23 cellular contexts compared by ENCODE assay signal in genomic region chr19:1327125-1327524, GRCh38. TPM values are rescaled to one million over a fixed set of nuclear protein-coding genes. Genes with fewer than 3 reads are reported as not detected.
"Had no signal": no experiment of that assay in that cellular context is flagged by ENCODE, and none has a peak within 500 bp of the region (broad histone marks: within the 10 kb centered on the region; RNA-seq: fewer than 3 reads in every experiment).

No MANE protein-coding gene starts in this region.

- H3K4me1 Mint-ChIP-seq: activated T-helper 17 cell treated with anti-CD3 and anti-CD28 coated beads, Interleukin-2, amount 50 U/mL, for 72 hours had no signal

- H3K9me3 ChIP-seq: esophagus squamous epithelium, thyroid gland had no signal

- ATAC-seq: activated T-helper 17 cell treated with anti-CD3 and anti-CD28 coated beads, Interleukin-2, amount 50 U/mL, for 72 hours had no signal

- H3K36me3 Mint-ChIP-seq: activated CD4-positive, alpha-beta memory T cell treated with anti-CD3 and anti-CD28 coated beads for 36 hours; activated naive CD8-positive, alpha-beta T cell treated with anti-CD3 and anti-CD28 coated beads for 36 hours had no signal

- H3K27ac ChIP-seq: esophagus squamous epithelium, thyroid gland had no signal

- H3K4me3 Mint-ChIP-seq: activated B cell treated with CpG ODN at 0.5 μM for 24 hours; activated CD4-positive, alpha-beta memory T cell treated with anti-CD3 and anti-CD28 coated beads for 36 hours; activated naive CD8-positive, alpha-beta T cell treated with anti-CD3 and anti-CD28 coated beads for 36 hours; activated T-helper 17 cell treated with anti-CD3 and anti-CD28 coated beads, Interleukin-2, amount 50 U/mL, for 72 hours; dendritic cell treated with granulocyte-macrophage colony-stimulating factor and Interleukin-4, amounts not matched to agents 40 ng/mL and 50 ng/mL, for 4 days; memory B cell; neural crest cell; T-helper 2 cell treated with Interferon-gamma antibody and Interleukin-4, amounts not matched to agents 5 μg/mL and 100 μg/mL, for 36 hours had no signal

- DNase-seq: activated B cell treated with CpG ODN at 0.5 μM for 24 hours; activated CD4-positive, alpha-beta memory T cell treated with anti-CD3 and anti-CD28 coated beads for 36 hours; activated CD4-positive, alpha-beta T cell treated with anti-CD3 and anti-CD28 coated beads for 4 hours; activated naive CD4-positive, alpha-beta T cell; activated naive CD8-positive, alpha-beta T cell treated with anti-CD3 and anti-CD28 coated beads for 36 hours; activated T-cell treated with anti-CD3 and anti-CD28 coated beads, Interleukin-2, amount 50 U/mL, for 1 hour; amniotic stem cell; effector memory CD4-positive, alpha-beta T cell; esophagus squamous epithelium; stimulated activated CD4-positive, alpha-beta T cell treated with anti-CD3 and anti-CD28 coated beads, Interleukin-12 subunit alpha, Interleukin-12 subunit beta, amount 100 ng/mL, for 4 hours; stimulated activated CD4-positive, alpha-beta T cell treated with anti-CD3 and anti-CD28 coated beads, Interleukin-1b, Interleukin-23, amount 100 ng/mL, for 48 hours; stimulated activated CD8-positive, alpha-beta memory T cell treated with anti-CD3 and anti-CD28 coated beads, Interleukin-4, amount 100 ng/mL, for 48 hours; stimulated activated naive CD4-positive, alpha-beta T cell treated with Interleukin-2 at 50 U/mL for 16 hours; thyroid gland had no signal

- H3K36me3 ChIP-seq: esophagus squamous epithelium, thyroid gland had no signal

- H3K27ac Mint-ChIP-seq: activated B cell treated with CpG ODN at 0.5 μM for 24 hours; activated CD4-positive, alpha-beta memory T cell treated with anti-CD3 and anti-CD28 coated beads for 36 hours; activated naive CD8-positive, alpha-beta T cell treated with anti-CD3 and anti-CD28 coated beads for 36 hours; activated T-helper 17 cell treated with anti-CD3 and anti-CD28 coated beads, Interleukin-2, amount 50 U/mL, for 72 hours; dendritic cell treated with granulocyte-macrophage colony-stimulating factor and Interleukin-4, amounts not matched to agents 40 ng/mL and 50 ng/mL, for 4 days; memory B cell; progenitor cell of endocrine pancreas; T-helper 2 cell treated with Interferon-gamma antibody and Interleukin-4, amounts not matched to agents 5 μg/mL and 100 μg/mL, for 36 hours had no signal

- H3K27me3 ChIP-seq: thyroid gland had no signal

- H3K9me3 Mint-ChIP-seq: activated B cell treated with CpG ODN at 0.5 μM for 24 hours; activated CD4-positive, alpha-beta memory T cell treated with anti-CD3 and anti-CD28 coated beads for 36 hours; activated naive CD8-positive, alpha-beta T cell treated with anti-CD3 and anti-CD28 coated beads for 36 hours; activated T-helper 17 cell treated with anti-CD3 and anti-CD28 coated beads, Interleukin-2, amount 50 U/mL, for 72 hours; dendritic cell treated with granulocyte-macrophage colony-stimulating factor and Interleukin-4, amounts not matched to agents 40 ng/mL and 50 ng/mL, for 4 days; memory B cell; neural crest cell; T-helper 2 cell treated with Interferon-gamma antibody and Interleukin-4, amounts not matched to agents 5 μg/mL and 100 μg/mL, for 36 hours had no signal

- H3K4me3 ChIP-seq: esophagus squamous epithelium, thyroid gland had no signal

RNA-seq across cellular contexts. Expression of gene EFNA2, which starts 41.5 kb away (rescaled TPM):
- total RNA-seq: activated B cell treated with CpG ODN at 0.5 μM for 24 hours; activated CD4-positive, alpha-beta memory T cell treated with anti-CD3 and anti-CD28 coated beads for 36 hours; activated naive CD8-positive, alpha-beta T cell treated with anti-CD3 and anti-CD28 coated beads for 36 hours; activated T-helper 17 cell treated with anti-CD3 and anti-CD28 coated beads, Interleukin-2, amount 50 U/mL, for 72 hours; esophagus squamous epithelium; mononuclear cell; osteoblast; subcutaneous adipose tissue; thyroid gland had no signal
